In genomic region chr2:7083580-7084509, GRCh38 we compare ENCODE assay signal across 7 cellular contexts.
DNase-seq lines count a peak whose midpoint lies in the region; ATAC-seq, FAIRE-seq and TF ChIP-seq lines count a peak whose summit lies in the region.

No MANE protein-coding gene starts in this region.

- TF ChIP-seq CTCF in HCT116 (IDR thresholded peaks at IDR 0.05 in 2 of 3, conservative IDR thresholded peaks at IDR 0.05 in 1 of 3; ENCODE audit: borderline replicate concordance in 1 of 3, insufficient read depth in 1 of 3, low read depth in 2 of 3, low read length in 2 of 3) = peak; percentile 72 to 78 (median 72)

- no TSS peak for BruUV-seq in HCT116 (replicated peaks; lab: Mats Ljungman, UMichigan)

- no peak for FAIRE-seq in small intestine (lab: Jason Lieb, UNC)

- H3K27ac ChIP-seq in HCT116 (ENCODE audit: low read depth, low read length) (no peak overlapping the region), small intestine (ENCODE audit: low read depth in 1 of 2, low read length in 1 of 2) (no peak overlapping the region)

- H3K4me3 ChIP-seq in HCT116 (replicated peaks in 1 of 2; ENCODE audit: low read depth in 1 of 2, low read length in 2 of 2) = no peak overlapping the region
- no peak overlapping the region for H3K4me3 ChIP-seq in small intestine (ENCODE audit: low read depth in 1 of 2, low read length in 2 of 2)

- H3K9me3 ChIP-seq in HCT116 (ENCODE audit: control insufficient read depth in 1 of 2, insufficient read depth in 1 of 2, low read depth in 1 of 2, low read length in 2 of 2) (no peaks in the 10 kb centered on the region), small intestine (ENCODE audit: control insufficient read depth, low read depth) (no peaks in the 10 kb centered on the region)

- TF ChIP-seq RAD21 in HCT116 (IDR thresholded peaks at IDR 0.05; ENCODE audit: low read depth) = peak; percentile 75

- TF ChIP-seq POLR2A in HCT116 (IDR thresholded peaks at IDR 0.05; ENCODE audit: borderline replicate concordance, extremely low read depth, insufficient read depth, insufficient read length) = no peak

- H3K79me2 ChIP-seq in HCT116 (ENCODE audit: insufficient read depth, low read length) = no peaks in the 10 kb centered on the region

- RAD21 ChIA-PET in HCT116 (lab: Charles Lee; ENCODE audit: low non-redundant PET in 1 of 2, low total read pairs in 2 of 2, uncharacterized antibody in 2 of 2, unreplicated experiment in 2 of 2) = interaction anchor here in 1 of 2 experiments (0.8 kb wide), 1 partner anchor 187 kb away, joined by 3 read pairs; no protein-coding TSS in a partner anchor

- H3K27me3 ChIP-seq in HCT116 (ENCODE audit: insufficient read depth, low read length) = no peaks in the 10 kb centered on the region
- H3K27me3 ChIP-seq in small intestine (ENCODE audit: control insufficient read depth in 2 of 2, insufficient read depth in 2 of 2, low read length in 2 of 2) = no peaks in the 10 kb centered on the region

- H3K9me2 ChIP-seq in HCT116 (ENCODE audit: insufficient read depth) = no peaks in the 10 kb centered on the region; the same call in 1 of the 2 replicates

- POLR2A ChIA-PET in HCT116 (lab: Charles Lee) = no interaction called here

- ATAC-seq in HCT116 = peak; percentile 95
- no peak for ATAC-seq in GM18870 (IDR thresholded peaks at IDR 0.05; ENCODE audit: unreplicated experiment)

- H3K36me3 ChIP-seq in HCT116 (ENCODE audit: control insufficient read depth in 1 of 2, insufficient read depth in 2 of 2, low read length in 2 of 2) = no peaks in the 10 kb centered on the region
- no peaks in the 10 kb centered on the region for H3K36me3 ChIP-seq in small intestine (ENCODE audit: control insufficient read depth in 2 of 2, insufficient read depth in 2 of 2, low read length in 2 of 2)

- no peaks in the 10 kb centered on the region for H3K4me1 ChIP-seq in HCT116 (ENCODE audit: control insufficient read depth in 1 of 2, insufficient read depth in 2 of 2, low read length in 2 of 2)
- H3K4me1 ChIP-seq in small intestine (ENCODE audit: control insufficient read depth in 2 of 2, insufficient read depth in 1 of 2, low read depth in 1 of 2, low read length in 1 of 2) = no peaks in the 10 kb centered on the region

- CTCF ChIA-PET in HCT116 (lab: Charles Lee) = interaction anchor here (1.7 kb wide), 1 partner anchor 186 kb away, joined by 4 read pairs; no protein-coding TSS in a partner anchor

- intact Hi-C loops in HCT116 (cut with micrococcal nuclease) = loop anchor here (1.0 to 5.0 kb wide), 3 partner anchors 47 to 257 kb away; no protein-coding TSS in a partner anchor
- intact Hi-C loops in posterior cingulate gyrus (cut with DNase I) = no loop called here

- DNase-seq in EL (peak; percentile 38), HCT116 (ENCODE audit: low read depth, low spot score) (peak; percentile 32), NOMO-1 treated with dmso at 0.1 percent for 144 hours (lab: John Stamatoyannopoulos, UW; ENCODE audit: unreplicated experiment) (peak; percentile 25), dedifferentiated amniotic fluid mesenchymal stem cell (ENCODE audit: extremely low spot score) (peak; percentile 26), small intestine (peak; percentile 33), posterior cingulate gyrus (no peak)

- no peak overlapping the region for H3K4me2 ChIP-seq in HCT116 (ENCODE audit: low read length)

- WGBS in small intestine, 3 donors = 63 to 66% (median 63%) methylated on average over 10 of the region's 10 CpGs

- H3K9ac ChIP-seq in HCT116 (ENCODE audit: low read length) = no peak overlapping the region

- H4K20me1 ChIP-seq in HCT116 (ENCODE audit: insufficient read depth) = no peaks in the 10 kb centered on the region

- no peak overlapping the region for H2AFZ ChIP-seq in HCT116 (ENCODE audit: low read depth, low read length, poor library complexity, severe bottlenecking)

TF ChIP-seq in HCT116, 20 proteins besides CTCF, POLR2A, EP300 and RAD21:
- no peak for TF ChIP-seq SIN3A (IDR thresholded peaks at IDR 0.05; ENCODE audit: low read depth)
- no peak for TF ChIP-seq REST (IDR thresholded peaks at IDR 0.05; ENCODE audit: low read depth)
- no peak for TF ChIP-seq ZNF274 (IDR thresholded peaks at IDR 0.05; ENCODE audit: low read depth, low read length)
- TF ChIP-seq, protein P1, sequence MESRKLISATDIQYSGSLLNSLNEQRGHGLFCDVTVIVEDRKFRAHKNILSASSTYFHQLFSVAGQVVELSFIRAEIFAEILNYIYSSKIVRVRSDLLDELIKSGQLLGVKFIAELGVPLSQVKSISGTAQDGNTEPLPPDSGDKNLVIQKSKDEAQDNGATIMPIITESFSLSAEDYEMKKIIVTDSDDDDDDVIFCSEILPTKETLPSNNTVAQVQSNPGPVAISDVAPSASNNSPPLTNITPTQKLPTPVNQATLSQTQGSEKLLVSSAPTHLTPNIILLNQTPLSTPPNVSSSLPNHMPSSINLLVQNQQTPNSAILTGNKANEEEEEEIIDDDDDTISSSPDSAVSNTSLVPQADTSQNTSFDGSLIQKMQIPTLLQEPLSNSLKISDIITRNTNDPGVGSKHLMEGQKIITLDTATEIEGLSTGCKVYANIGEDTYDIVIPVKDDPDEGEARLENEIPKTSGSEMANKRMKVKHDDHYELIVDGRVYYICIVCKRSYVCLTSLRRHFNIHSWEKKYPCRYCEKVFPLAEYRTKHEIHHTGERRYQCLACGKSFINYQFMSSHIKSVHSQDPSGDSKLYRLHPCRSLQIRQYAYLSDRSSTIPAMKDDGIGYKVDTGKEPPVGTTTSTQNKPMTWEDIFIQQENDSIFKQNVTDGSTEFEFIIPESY (IDR thresholded peaks at IDR 0.05; ENCODE audit: extremely low read depth, insufficient replicate concordance, low read length) = no peak
- no peak for TF ChIP-seq EZH2 (IDR thresholded peaks at IDR 0.05)

Comparison
In these comparisons a context has a peak if more than half of its experiments do, and no peak if none do; other contexts are left out.
1. DNase-seq: peak in EL (single experiment), HCT116 (single experiment), NOMO-1 treated with dmso at 0.1 percent for 144 hours (single experiment), dedifferentiated amniotic fluid mesenchymal stem cell (single experiment) and small intestine (single experiment); none in posterior cingulate gyrus (0 of 10).